In the genomic region with DNA sequence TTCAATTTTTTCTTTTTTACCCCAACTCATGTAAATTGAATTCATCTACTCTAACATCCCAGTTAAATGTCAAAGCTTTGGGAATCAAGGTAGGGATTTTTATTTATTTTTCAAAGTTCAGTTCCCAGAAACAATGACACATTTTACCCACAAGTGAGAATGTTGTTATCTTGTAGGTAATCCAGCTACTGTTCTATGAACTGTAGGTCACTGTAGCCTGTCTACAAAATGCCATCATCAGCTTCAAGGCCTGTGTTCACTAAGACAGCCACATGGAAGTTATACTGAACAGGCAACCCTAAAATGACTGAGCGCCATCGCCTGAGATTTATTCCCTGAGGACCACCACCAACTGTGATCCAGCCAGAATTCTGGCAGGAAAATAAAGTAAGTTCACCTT, we compare ENCODE assay signal across 8 cellular contexts.
"Had no signal": no experiment of that assay in that cellular context is flagged by ENCODE, and none has a peak within 500 bp of the region (broad histone marks: within the 10 kb centered on the region; RNA-seq: fewer than 3 reads in every experiment).

No MANE protein-coding gene starts in this region.

- ATAC-seq: GM12878 had no signal

- FAIRE-seq: G401.6, GM12878, GM12891, GM12892, GM18507, GM19239 had no signal

- DNase-seq: GDM1, GF-D8 had no signal

- H3K4me3 ChIP-seq: GM12878 had no signal
